26 cellular contexts compared by ENCODE assay signal in genomic region chr2:12400543-12400942, GRCh38.
"Had no signal": no experiment of that assay in that cellular context is flagged by ENCODE, and none has a peak within 500 bp of the region (broad histone marks: within the 10 kb centered on the region; RNA-seq: fewer than 3 reads in every experiment).

No MANE protein-coding gene starts in this region.

- H3K27ac ChIP-seq: colonic mucosa, epithelial cell of prostate, esophagus squamous epithelium, gastrocnemius medialis, heart right ventricle, left lung, lower lobe of right lung had no signal

- H3K9me3 ChIP-seq: colonic mucosa, esophagus squamous epithelium, gastrocnemius medialis, heart right ventricle, left lung, lower lobe of right lung had no signal

- ATAC-seq: effector memory CD8-positive, alpha-beta T cell; esophagus mucosa; gastrocnemius medialis; heart right ventricle; left cardiac atrium; left lung; left ventricle myocardium superior; lower lobe of right lung; naive thymus-derived CD4-positive, alpha-beta T cell had no signal

- DNase-seq: colonic mucosa; cortex of kidney; effector CD8-positive, alpha-beta T cell; effector memory CD8-positive, alpha-beta T cell; endodermal cell; erythroblast; esophagus squamous epithelium; foreskin fibroblast; foreskin melanocyte; gastrocnemius medialis; glutamatergic neuron; head of caudate nucleus; heart right ventricle; hippocampal formation; left cardiac atrium; left lung; left ventricle myocardium superior; lower lobe of right lung; mesendoderm; midbrain; naive thymus-derived CD4-positive, alpha-beta T cell had no signal

- H3K27me3 ChIP-seq: colonic mucosa, gastrocnemius medialis, heart right ventricle, left lung had no signal

- H3K36me3 ChIP-seq: colonic mucosa, esophagus squamous epithelium, gastrocnemius medialis, heart right ventricle, left lung, lower lobe of right lung had no signal

- H3K4me1 ChIP-seq: colonic mucosa, esophagus squamous epithelium, left lung, lower lobe of right lung had no signal

- FAIRE-seq: endometrium, islet of Langerhans, keratinocyte had no signal

- H3K4me3 ChIP-seq: colonic mucosa, esophagus squamous epithelium, gastrocnemius medialis, heart right ventricle, left lung, lower lobe of right lung had no signal
